17 cellular contexts compared by ENCODE assay signal in the genomic region with DNA sequence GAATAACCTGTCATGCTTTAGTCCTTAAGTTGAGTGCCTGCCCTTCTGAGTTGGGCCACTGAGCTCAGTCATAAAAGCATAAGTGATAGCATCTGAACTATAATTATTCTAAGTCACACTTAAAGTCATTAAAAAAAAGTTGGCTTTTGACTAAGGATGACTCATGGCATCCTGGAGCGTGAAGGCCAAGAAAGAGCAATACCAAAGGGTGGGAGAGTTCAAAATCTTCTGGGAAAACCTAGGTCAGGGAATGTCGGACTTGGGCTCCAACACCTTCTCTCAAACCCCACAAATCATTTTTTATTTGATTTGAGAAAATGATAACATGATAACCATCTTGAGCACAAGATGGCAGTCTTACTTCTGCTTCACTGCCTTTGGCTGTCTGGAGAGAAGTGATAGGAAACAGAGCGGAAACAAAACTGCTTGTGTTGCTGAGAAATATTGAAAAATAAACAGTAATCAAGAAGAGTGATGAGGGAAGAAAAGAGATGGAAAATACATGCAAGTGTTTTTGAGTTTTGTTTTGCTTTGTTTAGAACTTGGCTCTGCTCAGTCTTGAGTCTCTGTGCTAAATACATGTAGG. TPM values are rescaled to one million over a fixed set of nuclear protein-coding genes. Genes with fewer than 3 reads are reported as not detected.
DNase-seq lines count a peak whose midpoint lies in the region; ATAC-seq and TF ChIP-seq lines count a peak whose summit lies in the region.
"Had no signal": no experiment of that assay in that cellular context is flagged by ENCODE, and none has a peak within 500 bp of the region (broad histone marks: within the 10 kb centered on the region; RNA-seq: fewer than 3 reads in every experiment).

No MANE protein-coding gene starts in this region.

- dilution Hi-C loops in mammary epithelial cell (cut with HindIII; ENCODE audit: low sequenced_read_pairs) = no loop called here

- H3K79me2 ChIP-seq in mammary epithelial cell (ENCODE audit: insufficient read depth, low read length) = no peaks in the 10 kb centered on the region

- H2AFZ ChIP-seq in mammary epithelial cell (ENCODE audit: low read depth, low read length) = no peak overlapping the region

- no peak overlapping the region for H3K4me2 ChIP-seq in mammary epithelial cell (ENCODE audit: insufficient read depth, low read depth, low read length)

- 33% methylated on average over 3 of the region's 3 CpGs for WGBS in mammary epithelial cell (ENCODE audit: low coverage, missing lambda C conversion rate)
- 12 to 20% methylated on average over 3 of the region's 3 CpGs for WGBS in tibial nerve, 2 donors

- no peaks in the 10 kb centered on the region for H4K20me1 ChIP-seq in mammary epithelial cell (ENCODE audit: insufficient read depth, low read length)

- no peaks in the 10 kb centered on the region for H3K36me3 Mint-ChIP-seq in MCF 10A (ENCODE audit: insufficient read depth, unreplicated experiment)
- H3K36me3 Mint-ChIP-seq: CD4-positive, CD25-positive, alpha-beta regulatory T cell had no signal

- no peaks in the 10 kb centered on the region for H3K27me3 Mint-ChIP-seq in MCF 10A (ENCODE audit: insufficient read depth, unreplicated experiment)

- no peak overlapping the region for H3K9ac ChIP-seq in mammary epithelial cell (ENCODE audit: insufficient read depth, low read length)

- H3K4me1 ChIP-seq in mammary epithelial cell (ENCODE audit: insufficient read depth, low read length) (no peaks in the 10 kb centered on the region), foreskin keratinocyte (no peaks in the 10 kb centered on the region), tibial nerve (peaks cover 0 to 11% (median 2%) of the 10 kb centered on the region in 4 donors)
- H3K4me1 ChIP-seq: uterus had no signal

- no peak for TF ChIP-seq POLR2A in tibial nerve (IDR thresholded peaks at IDR 0.05)

- no peak for TF ChIP-seq EP300 in tibial nerve (IDR thresholded peaks at IDR 0.05)

- intact Hi-C loops in MCF 10A (cut with micrococcal nuclease) = no loop called here
- intact Hi-C loops in mammary epithelial cell (cut with micrococcal nuclease) = no loop called here

- CTCF ChIA-PET in MCF 10A (lab: Yijun Ruan, JAX) = interaction anchor here (1.3 kb wide), 1 partner anchor 162 kb away, joined by 4 read pairs; no protein-coding TSS in a partner anchor
- CTCF ChIA-PET in mammary epithelial cell (lab: Charles Lee; ENCODE audit: low non-redundant PET) = no interaction called here

- H3K4me1 Mint-ChIP-seq in MCF 10A (ENCODE audit: insufficient read depth, unreplicated experiment) = no peaks in the 10 kb centered on the region
- H3K4me1 Mint-ChIP-seq: activated T-helper 17 cell treated with anti-CD3 and anti-CD28 coated beads, Interleukin-2, amount 50 U/mL, for 72 hours; CD4-positive, CD25-positive, alpha-beta regulatory T cell; nephron had no signal

- POLR2A ChIA-PET in MCF 10A (lab: Yijun Ruan, JAX) = no interaction called here

- BruUV-seq in MCF 10A (replicated peaks; lab: Mats Ljungman, UMichigan) (no TSS peak), mammary epithelial cell (replicated peaks; lab: Mats Ljungman, UMichigan) (no TSS peak)

- H3K27me3 ChIP-seq in mammary epithelial cell (ENCODE audit: insufficient read depth, low read length) = peaks cover 2% of the 10 kb centered on the region
- peaks cover under 1% of the 10 kb centered on the region for H3K27me3 ChIP-seq in foreskin keratinocyte
- no peaks in the 10 kb centered on the region for H3K27me3 ChIP-seq in tibial nerve
- H3K27me3 ChIP-seq: uterus had no signal

- H3K36me3 ChIP-seq in mammary epithelial cell (ENCODE audit: insufficient read depth, low read length) = no peaks in the 10 kb centered on the region
- H3K36me3 ChIP-seq in tibial nerve = no peaks in the 10 kb centered on the region
- H3K36me3 ChIP-seq: uterus had no signal

- H3K9me3 Mint-ChIP-seq in MCF 10A (ENCODE audit: unreplicated experiment) = no peaks in the 10 kb centered on the region
- H3K9me3 Mint-ChIP-seq: activated T-helper 17 cell treated with anti-CD3 and anti-CD28 coated beads, Interleukin-2, amount 50 U/mL, for 72 hours; nephron had no signal

- ATAC-seq in foreskin keratinocyte (no peak), GM19463 (IDR thresholded peaks at IDR 0.05; ENCODE audit: unreplicated experiment) (no peak)
- ATAC-seq: activated CD8-positive, alpha-beta T cell treated with anti-CD3 and anti-CD28 coated beads, Interleukin-2, amount 10 ng/mL, durations not matched to agents 7 days and 5 days; activated T-helper 17 cell treated with anti-CD3 and anti-CD28 coated beads, Interleukin-2, amount 50 U/mL, for 72 hours had no signal

- H3K4me3 ChIP-seq in mammary epithelial cell (replicated peaks in 1 of 3; ENCODE audit: insufficient read depth in 1 of 3, low read depth in 2 of 3, low read length in 3 of 3) (no peak overlapping the region), tibial nerve (no peak overlapping the region)
- H3K4me3 ChIP-seq: uterus had no signal

- DNase-seq in MCF 10A (ENCODE audit: unreplicated experiment) = peak; percentile 42
- DNase-seq in mammary epithelial cell = no peak
- peak; percentile 20 for DNase-seq in SK-MEL-5 (ENCODE audit: low read depth, low spot score)
- no peak for DNase-seq in foreskin keratinocyte
- DNase-seq in tibial nerve (ENCODE audit: low spot score in 2 of 2) = no peak
- DNase-seq in D341Med (ENCODE audit: low spot score) = no peak
- DNase-seq in putamen (ENCODE audit: low spot score) = no peak
- DNase-seq: activated CD8-positive, alpha-beta T cell treated with anti-CD3 and anti-CD28 coated beads, Interleukin-2, amount 10 ng/mL, durations not matched to agents 7 days and 5 days; CD4-positive, CD25-positive, alpha-beta regulatory T cell; DMS79; glutamatergic neuron; NCI-H748 treated with DMSO at 0.1 percent for 48 hours; uterus had no signal

- no peak overlapping the region for H3K4me3 Mint-ChIP-seq in MCF 10A (ENCODE audit: unreplicated experiment)
- H3K4me3 Mint-ChIP-seq: activated CD8-positive, alpha-beta T cell treated with anti-CD3 and anti-CD28 coated beads, Interleukin-2, amount 10 ng/mL, durations not matched to agents 7 days and 5 days; activated T-helper 17 cell treated with anti-CD3 and anti-CD28 coated beads, Interleukin-2, amount 50 U/mL, for 72 hours; CD4-positive, CD25-positive, alpha-beta regulatory T cell; nephron had no signal

- no peak overlapping the region for H3K27ac Mint-ChIP-seq in MCF 10A (ENCODE audit: low read depth, unreplicated experiment)
- H3K27ac Mint-ChIP-seq: activated CD8-positive, alpha-beta T cell treated with anti-CD3 and anti-CD28 coated beads, Interleukin-2, amount 10 ng/mL, durations not matched to agents 7 days and 5 days; activated T-helper 17 cell treated with anti-CD3 and anti-CD28 coated beads, Interleukin-2, amount 50 U/mL, for 72 hours; CD4-positive, CD25-positive, alpha-beta regulatory T cell had no signal

- H3K9me3 ChIP-seq in mammary epithelial cell (replicated peaks; ENCODE audit: insufficient read depth, low read length) (no peaks in the 10 kb centered on the region), tibial nerve (no peaks in the 10 kb centered on the region)
- H3K9me3 ChIP-seq: uterus had no signal

- in situ Hi-C loops in mammary epithelial cell (cut with MboI; ENCODE audit: low sequenced_read_pairs in 2 of 2) = loop anchor here in 1 of 2 donors (25.0 kb wide), 1 partner anchor 240 kb away; no protein-coding TSS in a partner anchor
- in situ Hi-C loops in SK-MEL-5 (cut with HindIII; ENCODE audit: low pct_unique_long_range_greater_than_20kb, low sequenced_read_pairs) = no loop called here

- H3K27ac ChIP-seq in mammary epithelial cell (ENCODE audit: insufficient read depth, low read depth, low read length) (no peak overlapping the region), foreskin keratinocyte (no peak overlapping the region), tibial nerve (no peak overlapping the region)
- H3K27ac ChIP-seq: uterus had no signal

- TF ChIP-seq CTCF in MCF 10A (IDR thresholded peaks at IDR 0.05; ENCODE audit: unreplicated experiment) (no peak), mammary epithelial cell (conservative IDR thresholded peaks at IDR 0.05 in 1 of 2, IDR thresholded peaks at IDR 0.05 in 1 of 2; ENCODE audit: extremely low read depth in 1 of 2, insufficient read depth in 1 of 2, low read depth in 1 of 2, low read length in 2 of 2) (peak in 1 of 2 donors; percentile 20), foreskin keratinocyte (conservative IDR thresholded peaks at IDR 0.05) (peak; percentile 29), tibial nerve (IDR thresholded peaks at IDR 0.05) (peak in 4 of 5 experiments; percentile 25 to 54 (median 28))

RNA-seq across cellular contexts. Expression of gene NTRK2, which starts 16.9 kb away (rescaled TPM):
- total RNA-seq in MCF 10A (2022) (not detected in 2 replicates), mammary epithelial cell (1 to 10 TPM in 1 of 2 donors, under 1 TPM in 1; 0.07 to 1.5 TPM), foreskin keratinocyte (under 0.01 TPM in 2 replicates), tibial nerve (10 to 100 TPM; 46.7 to 83.4 (median 69.5) TPM)
- polyA plus RNA-seq in mammary epithelial cell (0.07 TPM), foreskin keratinocyte (0.01 TPM in 2 replicates)
- polyA minus RNA-seq in mammary epithelial cell = not detected
- 0.48 and 1.0 TPM in 2 replicates for total RNA-seq in SK-MEL-5 (2014; rRNA removed; shearing (Covaris generic))
- polyA plus RNA-seq in SK-MEL-5 (2015; cell fraction: cytosol; rRNA removed) = 1.0 and 1.5 TPM in 2 replicates
- polyA plus RNA-seq in SK-MEL-5 (2015; cell fraction: nucleus; rRNA removed) = 0.47 and 0.70 TPM in 2 replicates
- total RNA-seq: A172 had no signal

Comparison
In these comparisons a context has a peak if more than half of its experiments do, and no peak if none do; other contexts are left out.
1. DNase-seq: peak in MCF 10A (single experiment) and SK-MEL-5 (single experiment); none in mammary epithelial cell (single experiment), foreskin keratinocyte (0 of 2), tibial nerve (0 of 2), D341Med (single experiment) and putamen (single experiment).
2. RNA of gene NTRK2, which starts 16.9 kb away (total RNA-seq): 46.7 to 83.4 TPM in tibial nerve; 0.07 to 1.5 TPM in mammary epithelial cell, 0.48 to 1.0 TPM in SK-MEL-5, not detected in MCF 10A and under 0.01 TPM in foreskin keratinocyte; every median in the first group is over 10 times any median in the second.